13 cellular contexts compared by ENCODE assay signal in the genomic region with DNA sequence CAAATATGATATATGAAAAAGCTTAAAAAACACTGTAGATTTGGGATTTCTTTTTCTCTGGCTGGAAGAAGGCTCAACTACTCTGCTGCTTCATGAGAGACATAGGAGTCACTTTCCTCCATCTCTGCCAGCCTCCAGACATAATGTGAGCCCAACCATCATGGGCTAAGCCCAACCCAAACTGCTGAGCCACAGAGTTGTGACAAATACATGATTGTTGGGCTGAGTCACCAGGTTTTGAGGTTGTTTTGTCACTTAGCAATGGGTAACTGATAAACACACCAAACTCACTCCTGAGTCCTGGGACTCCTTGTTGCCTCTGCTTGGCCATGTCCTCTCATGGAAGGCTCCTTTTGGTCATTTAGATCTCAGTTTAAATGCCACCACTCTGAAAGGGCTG.
DNase-seq lines count a peak whose midpoint lies in the region; ATAC-seq and TF ChIP-seq lines count a peak whose summit lies in the region.
"Had no signal": no experiment of that assay in that cellular context is flagged by ENCODE, and none has a peak within 500 bp of the region (broad histone marks: within the 10 kb centered on the region; RNA-seq: fewer than 3 reads in every experiment).

No MANE protein-coding gene starts in this region.

- H3K9me3 Mint-ChIP-seq in HFFc6, result 0 out of 2 replicates have a peak, but pooled peaks cover 3% of the 10 kb centered on the region

- H3K4me1 Mint-ChIP-seq in HFFc6 (ENCODE audit: low read depth), result no peaks in the 10 kb centered on the region
- H3K4me1 Mint-ChIP-seq: T-helper 17 cell had no signal

- in situ Hi-C loops in astrocyte of the cerebellum (cut with HindIII; ENCODE audit: low sequenced_read_pairs), result no loop called here

- no peak overlapping the region for H3K4me3 Mint-ChIP-seq in HFFc6
- H3K4me3 Mint-ChIP-seq: T-helper 17 cell had no signal

- peaks cover 2% of the 10 kb centered on the region; the same call in 1 of the 2 replicates for H3K27me3 Mint-ChIP-seq in HFFc6 (ENCODE audit: insufficient read depth)
- H3K27me3 Mint-ChIP-seq: T-helper 17 cell had no signal

- H3K27ac Mint-ChIP-seq in HFFc6, result no peak overlapping the region; the same call in 1 of the 2 replicates
- H3K27ac Mint-ChIP-seq: T-helper 17 cell had no signal

- ATAC-seq in HG03442 (IDR thresholded peaks at IDR 0.05; ENCODE audit: unreplicated experiment), result no peak
- ATAC-seq: left lobe of liver, T-helper 17 cell had no signal

- POLR2A ChIA-PET in AG04449 (lab: Yijun Ruan, JAX), result no interaction called here

- H3K36me3 Mint-ChIP-seq in HFFc6 (ENCODE audit: low read depth), result no peaks in the 10 kb centered on the region

- H3K4me3 ChIP-seq in AG04449 (ENCODE audit: low read depth, low read length) (no peak overlapping the region), astrocyte of the cerebellum (ENCODE audit: low read depth, low read length) (no peak overlapping the region)
- H3K4me3 ChIP-seq: HAP-1 had no signal

- CTCF ChIA-PET in AG04449 (lab: Yijun Ruan, JAX), result no interaction called here

- DNase-seq in AG04449 (ENCODE audit: low read depth, low spot score) (peak; percentile 54), HFFc6 (peak; percentile 71), astrocyte of the cerebellum (ENCODE audit: low read depth) (peak; percentile 45), islet precursor cell (peak; percentile 91), COLO668 (lab: John Stamatoyannopoulos, UW; ENCODE audit: unreplicated experiment) (no peak), SHP77 (lab: John Stamatoyannopoulos, UW) (no peak)
- DNase-seq in activated CD4-positive, alpha-beta T cell treated with anti-CD3 and anti-CD28 coated beads, Interleukin-2, amount 50 U/mL, for 1 hour, result no peak
- DNase-seq: COR-L47, NCI-H446, T-helper 17 cell had no signal

- TF ChIP-seq CTCF in AG04449 (IDR thresholded peaks at IDR 0.05; ENCODE audit: insufficient read depth, low read length, missing control alignments), result no peak
- no peak for TF ChIP-seq CTCF in HFFc6 (IDR thresholded peaks at IDR 0.05)
- TF ChIP-seq CTCF in astrocyte of the cerebellum (IDR thresholded peaks at IDR 0.05; ENCODE audit: low read depth, low read length, missing control alignments), result no peak

Comparison
In these comparisons a context has a peak if more than half of its experiments do, and no peak if none do; other contexts are left out.
1. DNase-seq: peak in AG04449 (single experiment), HFFc6 (single experiment), astrocyte of the cerebellum (single experiment) and islet precursor cell (single experiment); none in activated CD4-positive, alpha-beta T cell treated with anti-CD3 and anti-CD28 coated beads, Interleukin-2, amount 50 U/mL, for 1 hour (single experiment), COLO668 (single experiment) and SHP77 (0 of 2).